Comparison of ENCODE assay signal across 1 cellular context in genomic region chr4:102867278-102868152, GRCh38.
A peak's percentile ranks its signal among the peaks of the same experiment; 100 is the strongest.
TF ChIP-seq lines count a peak whose summit lies in the region.

No MANE protein-coding gene starts in this region.

TF ChIP-seq in GM12878, 131 proteins besides CTCF, POLR2A, EP300 and RAD21 (continued from another document):
- TF ChIP-seq, protein P1, sequence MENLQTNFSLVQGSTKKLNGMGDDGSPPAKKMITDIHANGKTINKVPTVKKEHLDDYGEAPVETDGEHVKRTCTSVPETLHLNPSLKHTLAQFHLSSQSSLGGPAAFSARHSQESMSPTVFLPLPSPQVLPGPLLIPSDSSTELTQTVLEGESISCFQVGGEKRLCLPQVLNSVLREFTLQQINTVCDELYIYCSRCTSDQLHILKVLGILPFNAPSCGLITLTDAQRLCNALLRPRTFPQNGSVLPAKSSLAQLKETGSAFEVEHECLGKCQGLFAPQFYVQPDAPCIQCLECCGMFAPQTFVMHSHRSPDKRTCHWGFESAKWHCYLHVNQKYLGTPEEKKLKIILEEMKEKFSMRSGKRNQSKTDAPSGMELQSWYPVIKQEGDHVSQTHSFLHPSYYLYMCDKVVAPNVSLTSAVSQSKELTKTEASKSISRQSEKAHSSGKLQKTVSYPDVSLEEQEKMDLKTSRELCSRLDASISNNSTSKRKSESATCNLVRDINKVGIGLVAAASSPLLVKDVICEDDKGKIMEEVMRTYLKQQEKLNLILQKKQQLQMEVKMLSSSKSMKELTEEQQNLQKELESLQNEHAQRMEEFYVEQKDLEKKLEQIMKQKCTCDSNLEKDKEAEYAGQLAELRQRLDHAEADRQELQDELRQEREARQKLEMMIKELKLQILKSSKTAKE (IDR thresholded peaks at IDR 0.05; ENCODE audit: low read depth, poor library complexity, severe bottlenecking) = peak; percentile 56
- TF ChIP-seq POLR2AphosphoS5 (IDR thresholded peaks at IDR 0.05; ENCODE audit: low read length) = 0 out of 2 replicates have a peak, but pooled peaks have one; percentile 32
- TF ChIP-seq KAT2A (conservative IDR thresholded peaks at IDR 0.05; ENCODE audit: control insufficient read depth, low read depth, low read length) = no peak
- TF ChIP-seq MXI1 (IDR thresholded peaks at IDR 0.05; ENCODE audit: low read depth, low read length) = peak; percentile 19; the same call in 1 of the 2 replicates
- TF ChIP-seq, protein P2, sequence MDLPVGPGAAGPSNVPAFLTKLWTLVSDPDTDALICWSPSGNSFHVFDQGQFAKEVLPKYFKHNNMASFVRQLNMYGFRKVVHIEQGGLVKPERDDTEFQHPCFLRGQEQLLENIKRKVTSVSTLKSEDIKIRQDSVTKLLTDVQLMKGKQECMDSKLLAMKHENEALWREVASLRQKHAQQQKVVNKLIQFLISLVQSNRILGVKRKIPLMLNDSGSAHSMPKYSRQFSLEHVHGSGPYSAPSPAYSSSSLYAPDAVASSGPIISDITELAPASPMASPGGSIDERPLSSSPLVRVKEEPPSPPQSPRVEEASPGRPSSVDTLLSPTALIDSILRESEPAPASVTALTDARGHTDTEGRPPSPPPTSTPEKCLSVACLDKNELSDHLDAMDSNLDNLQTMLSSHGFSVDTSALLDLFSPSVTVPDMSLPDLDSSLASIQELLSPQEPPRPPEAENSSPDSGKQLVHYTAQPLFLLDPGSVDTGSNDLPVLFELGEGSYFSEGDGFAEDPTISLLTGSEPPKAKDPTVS (IDR thresholded peaks at IDR 0.05; ENCODE audit: low read depth, low read length) = no peak
- TF ChIP-seq, protein P3, sequence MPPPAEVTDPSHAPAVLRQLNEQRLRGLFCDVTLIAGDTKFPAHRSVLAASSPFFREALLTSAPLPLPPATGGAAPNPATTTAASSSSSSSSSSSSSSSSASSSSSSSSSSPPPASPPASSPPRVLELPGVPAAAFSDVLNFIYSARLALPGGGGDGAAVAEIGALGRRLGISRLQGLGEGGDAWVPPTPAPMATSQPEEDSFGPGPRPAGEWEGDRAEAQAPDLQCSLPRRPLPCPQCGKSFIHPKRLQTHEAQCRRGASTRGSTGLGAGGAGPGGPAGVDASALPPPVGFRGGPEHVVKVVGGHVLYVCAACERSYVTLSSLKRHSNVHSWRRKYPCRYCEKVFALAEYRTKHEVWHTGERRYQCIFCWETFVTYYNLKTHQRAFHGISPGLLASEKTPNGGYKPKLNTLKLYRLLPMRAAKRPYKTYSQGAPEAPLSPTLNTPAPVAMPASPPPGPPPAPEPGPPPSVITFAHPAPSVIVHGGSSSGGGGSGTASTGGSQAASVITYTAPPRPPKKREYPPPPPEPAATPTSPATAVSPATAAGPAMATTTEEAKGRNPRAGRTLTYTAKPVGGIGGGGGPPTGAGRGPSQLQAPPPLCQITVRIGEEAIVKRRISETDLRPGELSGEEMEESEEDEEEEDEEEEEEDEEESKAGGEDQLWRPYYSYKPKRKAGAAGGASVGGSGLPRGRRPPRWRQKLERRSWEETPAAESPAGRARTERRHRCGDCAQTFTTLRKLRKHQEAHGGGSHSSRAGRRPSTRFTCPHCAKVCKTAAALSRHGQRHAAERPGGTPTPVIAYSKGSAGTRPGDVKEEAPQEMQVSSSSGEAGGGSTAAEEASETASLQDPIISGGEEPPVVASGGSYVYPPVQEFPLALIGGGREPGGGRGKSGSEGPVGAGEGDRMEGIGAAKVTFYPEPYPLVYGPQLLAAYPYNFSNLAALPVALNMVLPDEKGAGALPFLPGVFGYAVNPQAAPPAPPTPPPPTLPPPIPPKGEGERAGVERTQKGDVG (CRISPR knock-in tag; IDR thresholded peaks at IDR 0.05) = no peak
- TF ChIP-seq PKNOX1 (IDR thresholded peaks at IDR 0.05) = peak; percentile 56; the same call in 1 of the 2 replicates
- peak; percentile 16; the same call in 1 of the 2 replicates for TF ChIP-seq CREB1 (IDR thresholded peaks at IDR 0.05; ENCODE audit: low read depth)
- TF ChIP-seq, protein P4, sequence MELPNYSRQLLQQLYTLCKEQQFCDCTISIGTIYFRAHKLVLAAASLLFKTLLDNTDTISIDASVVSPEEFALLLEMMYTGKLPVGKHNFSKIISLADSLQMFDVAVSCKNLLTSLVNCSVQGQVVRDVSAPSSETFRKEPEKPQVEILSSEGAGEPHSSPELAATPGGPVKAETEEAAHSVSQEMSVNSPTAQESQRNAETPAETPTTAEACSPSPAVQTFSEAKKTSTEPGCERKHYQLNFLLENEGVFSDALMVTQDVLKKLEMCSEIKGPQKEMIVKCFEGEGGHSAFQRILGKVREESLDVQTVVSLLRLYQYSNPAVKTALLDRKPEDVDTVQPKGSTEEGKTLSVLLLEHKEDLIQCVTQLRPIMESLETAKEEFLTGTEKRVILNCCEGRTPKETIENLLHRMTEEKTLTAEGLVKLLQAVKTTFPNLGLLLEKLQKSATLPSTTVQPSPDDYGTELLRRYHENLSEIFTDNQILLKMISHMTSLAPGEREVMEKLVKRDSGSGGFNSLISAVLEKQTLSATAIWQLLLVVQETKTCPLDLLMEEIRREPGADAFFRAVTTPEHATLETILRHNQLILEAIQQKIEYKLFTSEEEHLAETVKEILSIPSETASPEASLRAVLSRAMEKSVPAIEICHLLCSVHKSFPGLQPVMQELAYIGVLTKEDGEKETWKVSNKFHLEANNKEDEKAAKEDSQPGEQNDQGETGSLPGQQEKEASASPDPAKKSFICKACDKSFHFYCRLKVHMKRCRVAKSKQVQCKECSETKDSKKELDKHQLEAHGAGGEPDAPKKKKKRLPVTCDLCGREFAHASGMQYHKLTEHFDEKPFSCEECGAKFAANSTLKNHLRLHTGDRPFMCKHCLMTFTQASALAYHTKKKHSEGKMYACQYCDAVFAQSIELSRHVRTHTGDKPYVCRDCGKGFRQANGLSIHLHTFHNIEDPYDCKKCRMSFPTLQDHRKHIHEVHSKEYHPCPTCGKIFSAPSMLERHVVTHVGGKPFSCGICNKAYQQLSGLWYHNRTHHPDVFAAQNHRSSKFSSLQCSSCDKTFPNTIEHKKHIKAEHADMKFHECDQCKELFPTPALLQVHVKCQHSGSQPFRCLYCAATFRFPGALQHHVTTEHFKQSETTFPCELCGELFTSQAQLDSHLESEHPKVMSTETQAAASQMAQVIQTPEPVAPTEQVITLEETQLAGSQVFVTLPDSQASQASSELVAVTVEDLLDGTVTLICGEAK (IDR thresholded peaks at IDR 0.05; ENCODE audit: borderline replicate concordance) = peak; percentile 54
- TF ChIP-seq JUNB (IDR thresholded peaks at IDR 0.05) = peak; percentile 20; the same call in 1 of the 2 replicates
- TF ChIP-seq RUNX3 (IDR thresholded peaks at IDR 0.05; ENCODE audit: low read length) = peak; percentile 86
- TF ChIP-seq HDAC6 (IDR thresholded peaks at IDR 0.05; ENCODE audit: unreplicated experiment) = no peak
- 0 out of 2 replicates have a peak, but pooled peaks have one; percentile 11 for TF ChIP-seq YY1 (IDR thresholded peaks at IDR 0.05; ENCODE audit: low read depth, low read length)
- TF ChIP-seq SRF (IDR thresholded peaks at IDR 0.05; ENCODE audit: low read depth in 2 of 2, low read length in 2 of 2) = no peak
- peak; percentile 64; the same call in 1 of the 2 replicates for TF ChIP-seq PAX5 (IDR thresholded peaks at IDR 0.05; ENCODE audit: borderline replicate concordance, low read depth, low read length)
- peak; percentile 46; the same call in 1 of the 2 replicates for TF ChIP-seq NFIC (IDR thresholded peaks at IDR 0.05; ENCODE audit: low read depth, low read length)
- no peak for TF ChIP-seq DPF2 (IDR thresholded peaks at IDR 0.05)
